18 cellular contexts compared by ENCODE assay signal in genomic region chr15:29670266-29670665, GRCh38.
DNase-seq lines count a peak whose midpoint lies in the region; ATAC-seq, FAIRE-seq and TF ChIP-seq lines count a peak whose summit lies in the region.
"Had no signal": no experiment of that assay in that cellular context is flagged by ENCODE, and none has a peak within 500 bp of the region (broad histone marks: within the 10 kb centered on the region; RNA-seq: fewer than 3 reads in every experiment).

No MANE protein-coding gene starts in this region.

- ATAC-seq in stimulated activated naive CD8-positive, alpha-beta T cell treated with anti-CD3 and anti-CD28 coated beads, Interleukin-15, Interleukin-2, amounts not matched to agents 100 U/mL and 50 U/mL, for 24 hours, result no peak
- ATAC-seq in HG03097 (IDR thresholded peaks at IDR 0.05; ENCODE audit: low FRiP score, unreplicated experiment), result no peak

- H3K27ac Mint-ChIP-seq in Calu3 (ENCODE audit: unreplicated experiment), result no peak overlapping the region
- peak overlapping the region; percentile 91 for H3K27ac Mint-ChIP-seq in osteocyte (ENCODE audit: unreplicated experiment)
- H3K27ac Mint-ChIP-seq: activated CD4-positive, alpha-beta T cell treated with anti-CD3 and anti-CD28 coated beads, Interleukin-2, amount 10 ng/mL, durations not matched to agents 7 days and 5 days; H9; stimulated activated naive CD8-positive, alpha-beta T cell treated with anti-CD3 and anti-CD28 coated beads, Interleukin-15, Interleukin-2, amounts not matched to agents 100 ng/mL and 50 ng/mL, for 24 hours had no signal

- H3K27me3 Mint-ChIP-seq in Calu3 (ENCODE audit: unreplicated experiment), result no peaks in the 10 kb centered on the region
- H3K27me3 Mint-ChIP-seq in osteocyte (ENCODE audit: unreplicated experiment), result no peaks in the 10 kb centered on the region

- no peaks in the 10 kb centered on the region for H4K20me1 ChIP-seq in keratinocyte (ENCODE audit: control insufficient read depth, extremely low read depth, insufficient read depth, low read length)

- H3K9ac ChIP-seq in keratinocyte (ENCODE audit: control insufficient read depth, extremely low read depth, insufficient read depth, low read length), result peak overlapping the region; percentile 0

- peaks cover 22% of the 10 kb centered on the region for H3K4me1 ChIP-seq in keratinocyte (ENCODE audit: control insufficient read depth, extremely low read depth, insufficient read depth, low read length)
- H3K4me1 ChIP-seq: prostate gland had no signal

- H3K9me3 ChIP-seq in keratinocyte (ENCODE audit: control insufficient read depth, low read depth, low read length), result no peaks in the 10 kb centered on the region
- H3K9me3 ChIP-seq: esophagus squamous epithelium, mucosa of descending colon, prostate gland had no signal

- no TSS peak for BruUV-seq in Calu3 (replicated peaks; lab: Mats Ljungman, UMichigan)

- no peaks in the 10 kb centered on the region for H3K79me2 ChIP-seq in keratinocyte (ENCODE audit: control insufficient read depth, insufficient read depth, low read length)

- CTCF ChIA-PET in Calu3 (lab: Charles Lee), result no interaction called here

- peaks cover 12% of the 10 kb centered on the region for H3K4me1 Mint-ChIP-seq in Calu3 (ENCODE audit: low read depth, unreplicated experiment)
- peaks cover 44% of the 10 kb centered on the region for H3K4me1 Mint-ChIP-seq in osteocyte (ENCODE audit: unreplicated experiment)
- H3K4me1 Mint-ChIP-seq: activated CD4-positive, alpha-beta T cell treated with anti-CD3 and anti-CD28 coated beads, Interleukin-2, amount 10 ng/mL, durations not matched to agents 7 days and 5 days had no signal

- peaks cover 6% of the 10 kb centered on the region for H3K36me3 Mint-ChIP-seq in Calu3 (ENCODE audit: insufficient read depth, unreplicated experiment)
- H3K36me3 Mint-ChIP-seq in osteocyte (ENCODE audit: unreplicated experiment), result no peaks in the 10 kb centered on the region

- H3K27ac ChIP-seq in keratinocyte (ENCODE audit: control insufficient read depth, insufficient read depth, low read length), result peak overlapping the region; percentile 30
- H3K27ac ChIP-seq: esophagus squamous epithelium, prostate gland had no signal

- dilution Hi-C loops in keratinocyte (cut with MboI; ENCODE audit: extremely low pct_ligation_motif_present, low sequenced_read_pairs), result no loop called here

- H3K4me2 ChIP-seq in keratinocyte (ENCODE audit: control insufficient read depth, extremely low read depth, insufficient read depth, low read depth, low read length), result peak overlapping the region; percentile 15

- H3K4me3 Mint-ChIP-seq in Calu3 (ENCODE audit: low read depth, unreplicated experiment) (peak overlapping the region; percentile 24), osteocyte (ENCODE audit: unreplicated experiment) (no peak overlapping the region)
- H3K4me3 Mint-ChIP-seq: activated CD4-positive, alpha-beta T cell treated with anti-CD3 and anti-CD28 coated beads, Interleukin-2, amount 10 ng/mL, durations not matched to agents 7 days and 5 days; H9; stimulated activated naive CD8-positive, alpha-beta T cell treated with anti-CD3 and anti-CD28 coated beads, Interleukin-15, Interleukin-2, amounts not matched to agents 100 ng/mL and 50 ng/mL, for 24 hours had no signal

- FAIRE-seq in RCC 7860 (lab: Jason Lieb, UNC), result no peak
- no peak for FAIRE-seq in keratinocyte (lab: Jason Lieb, UNC)

- H3K9me3 Mint-ChIP-seq in Calu3 (ENCODE audit: low read depth, unreplicated experiment), result no peaks in the 10 kb centered on the region
- no peaks in the 10 kb centered on the region for H3K9me3 Mint-ChIP-seq in osteocyte (ENCODE audit: unreplicated experiment)
- H3K9me3 Mint-ChIP-seq: activated CD4-positive, alpha-beta T cell treated with anti-CD3 and anti-CD28 coated beads, Interleukin-2, amount 10 ng/mL, durations not matched to agents 7 days and 5 days; H9; stimulated activated naive CD8-positive, alpha-beta T cell treated with anti-CD3 and anti-CD28 coated beads, Interleukin-15, Interleukin-2, amounts not matched to agents 100 ng/mL and 50 ng/mL, for 24 hours had no signal

- H3K9me1 ChIP-seq in keratinocyte (ENCODE audit: control insufficient read depth, extremely low read depth, insufficient read depth, low read length), result no peaks in the 10 kb centered on the region

- intact Hi-C loops in Calu3 (cut with micrococcal nuclease; ENCODE audit: unreplicated experiment), result loop anchor here (10.0 kb wide), 2 partner anchors 145 to 255 kb away; no protein-coding TSS in a partner anchor

- no peak for DNase-seq in Calu3
- peak; percentile 24 for DNase-seq in RCC 7860 (ENCODE audit: low spot score)
- DNase-seq in keratinocyte (ENCODE audit: low read depth, low spot score), result no peak
- DNase-seq in osteocyte (ENCODE audit: extremely low spot score, unreplicated experiment), result no peak
- DNase-seq in stimulated activated naive CD8-positive, alpha-beta T cell treated with anti-CD3 and anti-CD28 coated beads, Interleukin-15, Interleukin-2, amounts not matched to agents 100 U/mL and 50 U/mL, for 24 hours, result no peak
- DNase-seq in 8988T, result no peak
- no peak for DNase-seq in HuH-7.5 (ENCODE audit: low spot score)
- DNase-seq: activated CD4-positive, alpha-beta T cell treated with anti-CD3 and anti-CD28 coated beads, Interleukin-2, amount 10 ng/mL, durations not matched to agents 7 days and 5 days; activated naive CD4-positive, alpha-beta T cell; esophagus squamous epithelium; H9; MM.1S; NCI-H187; NCI-H510A had no signal

- TF ChIP-seq CTCF in Calu3 (IDR thresholded peaks at IDR 0.05; ENCODE audit: unreplicated experiment) (no peak), keratinocyte (optimal IDR thresholded peaks at IDR 0.05 in 1 of 3, IDR thresholded peaks at IDR 0.05 in 1 of 3, conservative IDR thresholded peaks at IDR 0.05 in 1 of 3; ENCODE audit: extremely low read depth in 1 of 3, insufficient read depth in 2 of 3, low read length in 3 of 3) (no peak), osteocyte (IDR thresholded peaks at IDR 0.05) (no peak)

- H3K36me3 ChIP-seq in keratinocyte (ENCODE audit: control insufficient read depth in 2 of 2, extremely low read depth in 1 of 2, insufficient read depth in 2 of 2, low read length in 2 of 2), result no peaks in the 10 kb centered on the region
- H3K36me3 ChIP-seq: esophagus squamous epithelium, prostate gland had no signal

- no peaks in the 10 kb centered on the region for H3K27me3 ChIP-seq in keratinocyte (ENCODE audit: control insufficient read depth, extremely low read depth, insufficient read depth, low read length)

- H2AFZ ChIP-seq in keratinocyte (ENCODE audit: control insufficient read depth, low read length), result no peak overlapping the region

- H3K4me3 ChIP-seq in keratinocyte (ENCODE audit: control insufficient read depth in 2 of 3, extremely low read depth in 1 of 3, insufficient read depth in 2 of 3, low read depth in 1 of 3, low read length in 3 of 3), result no peak overlapping the region
- H3K4me3 ChIP-seq: esophagus squamous epithelium, mucosa of descending colon, prostate gland had no signal
